Comparison of ENCODE assay signal across 2 cellular contexts in genomic region chr2:156399224-156399949, GRCh38.
TF ChIP-seq lines count a peak whose summit lies in the region.

No MANE protein-coding gene starts in this region.

TF ChIP-seq in GM12878, 131 proteins besides CTCF, POLR2A, EP300 and RAD21 (continued from another document):
- TF ChIP-seq, protein P1, sequence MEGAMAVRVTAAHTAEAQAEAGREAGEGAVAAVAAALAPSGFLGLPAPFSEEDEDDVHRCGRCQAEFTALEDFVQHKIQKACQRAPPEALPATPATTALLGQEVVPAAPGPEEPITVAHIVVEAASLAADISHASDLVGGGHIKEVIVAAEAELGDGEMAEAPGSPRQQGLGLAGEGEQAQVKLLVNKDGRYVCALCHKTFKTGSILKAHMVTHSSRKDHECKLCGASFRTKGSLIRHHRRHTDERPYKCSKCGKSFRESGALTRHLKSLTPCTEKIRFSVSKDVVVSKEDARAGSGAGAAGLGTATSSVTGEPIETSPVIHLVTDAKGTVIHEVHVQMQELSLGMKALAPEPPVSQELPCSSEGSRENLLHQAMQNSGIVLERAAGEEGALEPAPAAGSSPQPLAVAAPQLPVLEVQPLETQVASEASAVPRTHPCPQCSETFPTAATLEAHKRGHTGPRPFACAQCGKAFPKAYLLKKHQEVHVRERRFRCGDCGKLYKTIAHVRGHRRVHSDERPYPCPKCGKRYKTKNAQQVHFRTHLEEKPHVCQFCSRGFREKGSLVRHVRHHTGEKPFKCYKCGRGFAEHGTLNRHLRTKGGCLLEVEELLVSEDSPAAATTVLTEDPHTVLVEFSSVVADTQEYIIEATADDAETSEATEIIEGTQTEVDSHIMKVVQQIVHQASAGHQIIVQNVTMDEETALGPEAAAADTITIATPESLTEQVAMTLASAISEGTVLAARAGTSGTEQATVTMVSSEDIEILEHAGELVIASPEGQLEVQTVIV (IDR thresholded peaks at IDR 0.05; ENCODE audit: borderline replicate concordance, partially characterized antibody) = no peak
- TF ChIP-seq RUNX3 (IDR thresholded peaks at IDR 0.05; ENCODE audit: low read length) (peak; percentile 56), ZBED1 (IDR thresholded peaks at IDR 0.05; ENCODE audit: borderline replicate concordance) (no peak)

TF ChIP-seq in HepG2, 621 proteins besides CTCF, POLR2A, EP300 and RAD21 (continued from another document and continues in another):
- TF ChIP-seq, protein P2, sequence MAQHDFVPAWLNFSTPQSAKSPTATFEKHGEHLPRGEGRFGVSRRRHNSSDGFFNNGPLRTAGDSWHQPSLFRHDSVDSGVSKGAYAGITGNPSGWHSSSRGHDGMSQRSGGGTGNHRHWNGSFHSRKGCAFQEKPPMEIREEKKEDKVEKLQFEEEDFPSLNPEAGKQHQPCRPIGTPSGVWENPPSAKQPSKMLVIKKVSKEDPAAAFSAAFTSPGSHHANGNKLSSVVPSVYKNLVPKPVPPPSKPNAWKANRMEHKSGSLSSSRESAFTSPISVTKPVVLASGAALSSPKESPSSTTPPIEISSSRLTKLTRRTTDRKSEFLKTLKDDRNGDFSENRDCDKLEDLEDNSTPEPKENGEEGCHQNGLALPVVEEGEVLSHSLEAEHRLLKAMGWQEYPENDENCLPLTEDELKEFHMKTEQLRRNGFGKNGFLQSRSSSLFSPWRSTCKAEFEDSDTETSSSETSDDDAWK (CRISPR knock-in tag; IDR thresholded peaks at IDR 0.05) = no peak
- TF ChIP-seq KLF13 (CRISPR knock-in tag; IDR thresholded peaks at IDR 0.05) = no peak
- no peak for TF ChIP-seq CCDC6 (CRISPR knock-in tag; IDR thresholded peaks at IDR 0.05)
- no peak for TF ChIP-seq KLF15 (CRISPR knock-in tag; IDR thresholded peaks at IDR 0.05; ENCODE audit: borderline replicate concordance)
- TF ChIP-seq SRSF9 (IDR thresholded peaks at IDR 0.05; ENCODE audit: borderline replicate concordance, insufficient read depth, low read depth, low read length, poor library complexity, severe bottlenecking) = no peak
- no peak for TF ChIP-seq ARNT (IDR thresholded peaks at IDR 0.05)
- TF ChIP-seq, protein P3, sequence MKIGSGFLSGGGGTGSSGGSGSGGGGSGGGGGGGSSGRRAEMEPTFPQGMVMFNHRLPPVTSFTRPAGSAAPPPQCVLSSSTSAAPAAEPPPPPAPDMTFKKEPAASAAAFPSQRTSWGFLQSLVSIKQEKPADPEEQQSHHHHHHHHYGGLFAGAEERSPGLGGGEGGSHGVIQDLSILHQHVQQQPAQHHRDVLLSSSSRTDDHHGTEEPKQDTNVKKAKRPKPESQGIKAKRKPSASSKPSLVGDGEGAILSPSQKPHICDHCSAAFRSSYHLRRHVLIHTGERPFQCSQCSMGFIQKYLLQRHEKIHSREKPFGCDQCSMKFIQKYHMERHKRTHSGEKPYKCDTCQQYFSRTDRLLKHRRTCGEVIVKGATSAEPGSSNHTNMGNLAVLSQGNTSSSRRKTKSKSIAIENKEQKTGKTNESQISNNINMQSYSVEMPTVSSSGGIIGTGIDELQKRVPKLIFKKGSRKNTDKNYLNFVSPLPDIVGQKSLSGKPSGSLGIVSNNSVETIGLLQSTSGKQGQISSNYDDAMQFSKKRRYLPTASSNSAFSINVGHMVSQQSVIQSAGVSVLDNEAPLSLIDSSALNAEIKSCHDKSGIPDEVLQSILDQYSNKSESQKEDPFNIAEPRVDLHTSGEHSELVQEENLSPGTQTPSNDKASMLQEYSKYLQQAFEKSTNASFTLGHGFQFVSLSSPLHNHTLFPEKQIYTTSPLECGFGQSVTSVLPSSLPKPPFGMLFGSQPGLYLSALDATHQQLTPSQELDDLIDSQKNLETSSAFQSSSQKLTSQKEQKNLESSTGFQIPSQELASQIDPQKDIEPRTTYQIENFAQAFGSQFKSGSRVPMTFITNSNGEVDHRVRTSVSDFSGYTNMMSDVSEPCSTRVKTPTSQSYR (CRISPR knock-in tag; IDR thresholded peaks at IDR 0.05; ENCODE audit: borderline replicate concordance) = no peak
- TF ChIP-seq XRCC5 (optimal IDR thresholded peaks at IDR 0.05; ENCODE audit: low read length) = no peak
- 0 out of 2 replicates have a peak, but pooled peaks have one; percentile 11 for TF ChIP-seq UBTF (CRISPR knock-in tag; IDR thresholded peaks at IDR 0.05)
- no peak for TF ChIP-seq TBL1XR1 (IDR thresholded peaks at IDR 0.05; ENCODE audit: borderline replicate concordance, low read length, partially characterized antibody)
- 0 out of 2 replicates have a peak, but pooled peaks have one; percentile 7 for TF ChIP-seq ZFX (CRISPR knock-in tag; IDR thresholded peaks at IDR 0.05; ENCODE audit: low read depth)
- TF ChIP-seq ARHGAP35 (CRISPR knock-in tag; IDR thresholded peaks at IDR 0.05; ENCODE audit: borderline replicate concordance) = no peak
- TF ChIP-seq, protein P4, sequence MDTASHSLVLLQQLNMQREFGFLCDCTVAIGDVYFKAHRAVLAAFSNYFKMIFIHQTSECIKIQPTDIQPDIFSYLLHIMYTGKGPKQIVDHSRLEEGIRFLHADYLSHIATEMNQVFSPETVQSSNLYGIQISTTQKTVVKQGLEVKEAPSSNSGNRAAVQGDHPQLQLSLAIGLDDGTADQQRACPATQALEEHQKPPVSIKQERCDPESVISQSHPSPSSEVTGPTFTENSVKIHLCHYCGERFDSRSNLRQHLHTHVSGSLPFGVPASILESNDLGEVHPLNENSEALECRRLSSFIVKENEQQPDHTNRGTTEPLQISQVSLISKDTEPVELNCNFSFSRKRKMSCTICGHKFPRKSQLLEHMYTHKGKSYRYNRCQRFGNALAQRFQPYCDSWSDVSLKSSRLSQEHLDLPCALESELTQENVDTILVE (CRISPR knock-in tag; IDR thresholded peaks at IDR 0.05) = no peak
- TF ChIP-seq RXRA (CRISPR knock-in tag; IDR thresholded peaks at IDR 0.05) = no peak
- TF ChIP-seq MED8 (CRISPR knock-in tag; IDR thresholded peaks at IDR 0.05; ENCODE audit: insufficient replicate concordance) = no peak
- TF ChIP-seq, protein P5, sequence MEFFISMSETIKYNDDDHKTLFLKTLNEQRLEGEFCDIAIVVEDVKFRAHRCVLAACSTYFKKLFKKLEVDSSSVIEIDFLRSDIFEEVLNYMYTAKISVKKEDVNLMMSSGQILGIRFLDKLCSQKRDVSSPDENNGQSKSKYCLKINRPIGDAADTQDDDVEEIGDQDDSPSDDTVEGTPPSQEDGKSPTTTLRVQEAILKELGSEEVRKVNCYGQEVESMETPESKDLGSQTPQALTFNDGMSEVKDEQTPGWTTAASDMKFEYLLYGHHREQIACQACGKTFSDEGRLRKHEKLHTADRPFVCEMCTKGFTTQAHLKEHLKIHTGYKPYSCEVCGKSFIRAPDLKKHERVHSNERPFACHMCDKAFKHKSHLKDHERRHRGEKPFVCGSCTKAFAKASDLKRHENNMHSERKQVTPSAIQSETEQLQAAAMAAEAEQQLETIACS (CRISPR knock-in tag; IDR thresholded peaks at IDR 0.05) = no peak
- TF ChIP-seq DMAP1 (CRISPR knock-in tag; IDR thresholded peaks at IDR 0.05) = no peak
- no peak for TF ChIP-seq ZNF616 (CRISPR knock-in tag; IDR thresholded peaks at IDR 0.05; ENCODE audit: low read depth)
- TF ChIP-seq, protein P6, sequence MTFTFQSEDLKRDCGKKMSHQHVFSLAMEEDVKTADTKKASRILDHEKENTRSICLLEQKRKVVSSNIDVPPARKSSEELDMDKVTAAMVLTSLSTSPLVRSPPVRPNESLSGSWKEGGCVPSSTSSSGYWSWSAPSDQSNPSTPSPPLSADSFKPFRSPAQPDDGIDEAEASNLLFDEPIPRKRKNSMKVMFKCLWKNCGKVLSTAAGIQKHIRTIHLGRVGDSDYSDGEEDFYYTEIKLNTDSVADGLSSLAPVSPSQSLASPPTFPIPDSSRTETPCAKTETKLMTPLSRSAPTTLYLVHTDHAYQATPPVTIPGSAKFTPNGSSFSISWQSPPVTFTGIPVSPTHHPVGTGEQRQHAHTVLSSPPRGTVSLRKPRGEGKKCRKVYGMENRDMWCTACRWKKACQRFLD (CRISPR knock-in tag; IDR thresholded peaks at IDR 0.05; ENCODE audit: borderline replicate concordance) = no peak
- TF ChIP-seq JARID2 (CRISPR knock-in tag; IDR thresholded peaks at IDR 0.05; ENCODE audit: insufficient replicate concordance) = no peak
- TF ChIP-seq POGK (CRISPR knock-in tag; conservative IDR thresholded peaks at IDR 0.05) = no peak
- TF ChIP-seq, protein P7, sequence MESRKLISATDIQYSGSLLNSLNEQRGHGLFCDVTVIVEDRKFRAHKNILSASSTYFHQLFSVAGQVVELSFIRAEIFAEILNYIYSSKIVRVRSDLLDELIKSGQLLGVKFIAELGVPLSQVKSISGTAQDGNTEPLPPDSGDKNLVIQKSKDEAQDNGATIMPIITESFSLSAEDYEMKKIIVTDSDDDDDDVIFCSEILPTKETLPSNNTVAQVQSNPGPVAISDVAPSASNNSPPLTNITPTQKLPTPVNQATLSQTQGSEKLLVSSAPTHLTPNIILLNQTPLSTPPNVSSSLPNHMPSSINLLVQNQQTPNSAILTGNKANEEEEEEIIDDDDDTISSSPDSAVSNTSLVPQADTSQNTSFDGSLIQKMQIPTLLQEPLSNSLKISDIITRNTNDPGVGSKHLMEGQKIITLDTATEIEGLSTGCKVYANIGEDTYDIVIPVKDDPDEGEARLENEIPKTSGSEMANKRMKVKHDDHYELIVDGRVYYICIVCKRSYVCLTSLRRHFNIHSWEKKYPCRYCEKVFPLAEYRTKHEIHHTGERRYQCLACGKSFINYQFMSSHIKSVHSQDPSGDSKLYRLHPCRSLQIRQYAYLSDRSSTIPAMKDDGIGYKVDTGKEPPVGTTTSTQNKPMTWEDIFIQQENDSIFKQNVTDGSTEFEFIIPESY (CRISPR knock-in tag; IDR thresholded peaks at IDR 0.05) = no peak
- no peak for TF ChIP-seq MED13 (CRISPR knock-in tag; IDR thresholded peaks at IDR 0.05)
- TF ChIP-seq THAP7 (CRISPR knock-in tag; IDR thresholded peaks at IDR 0.05) = no peak
- TF ChIP-seq PHF8 (CRISPR knock-in tag; IDR thresholded peaks at IDR 0.05) = 0 out of 2 replicates have a peak, but pooled peaks have one; percentile 1
- TF ChIP-seq HMGXB3 (CRISPR knock-in tag; IDR thresholded peaks at IDR 0.05; ENCODE audit: borderline replicate concordance) = no peak
- no peak for TF ChIP-seq GLMP (CRISPR knock-in tag; IDR thresholded peaks at IDR 0.05; ENCODE audit: borderline replicate concordance)
- TF ChIP-seq SP4 (CRISPR knock-in tag; IDR thresholded peaks at IDR 0.05) = no peak
- no peak for TF ChIP-seq CCAR2 (optimal IDR thresholded peaks at IDR 0.05; ENCODE audit: low read depth, low read length)
